20 cellular contexts compared by ENCODE assay signal in genomic region chr1:12165342-12165741, GRCh38. TPM values are rescaled to one million over a fixed set of nuclear protein-coding genes. Genes with fewer than 3 reads are reported as not detected.
DNase-seq lines count a peak whose midpoint lies in the region; ATAC-seq, FAIRE-seq and TF ChIP-seq lines count a peak whose summit lies in the region.
"Had no signal": no experiment of that assay in that cellular context is flagged by ENCODE, and none has a peak within 500 bp of the region (broad histone marks: within the 10 kb centered on the region; RNA-seq: fewer than 3 reads in every experiment).

No MANE protein-coding gene starts in this region.

- H2BK5ac ChIP-seq in mesenchymal stem cell (ENCODE audit: low read depth, low read length, poor library complexity, severe bottlenecking) (no peak overlapping the region), H9 (ENCODE audit: insufficient read length, low read length) (no peak overlapping the region)

- H3T11ph ChIP-seq in H9 (ENCODE audit: low read length): no peak overlapping the region

- no peak overlapping the region for H3K4me3 ChIP-seq in CD4-positive, CD25-positive, alpha-beta regulatory T cell (ENCODE audit: low read depth, low read length)
- no peak overlapping the region for H3K4me3 ChIP-seq in mesenchymal stem cell (ENCODE audit: insufficient read depth in 1 of 2, low read depth in 1 of 2, low read length in 2 of 2)
- H3K4me3 ChIP-seq: GM23338, SJSA1 had no signal

- H2AFZ ChIP-seq in mesenchymal stem cell (ENCODE audit: low read depth, low read length) (no peak overlapping the region), H9 (ENCODE audit: low read length) (no peak overlapping the region)
- H2AFZ ChIP-seq: GM23338 had no signal

- H3K4me2 ChIP-seq in mesenchymal stem cell (ENCODE audit: low read length, poor library complexity, severe bottlenecking) (no peak overlapping the region), H9 (ENCODE audit: insufficient read depth, insufficient read length, low read length) (no peak overlapping the region)
- H3K4me2 ChIP-seq: GM23338 had no signal

- no peak overlapping the region for H4K8ac ChIP-seq in mesenchymal stem cell (ENCODE audit: low read length)
- H4K8ac ChIP-seq in H9 (replicated peaks; ENCODE audit: insufficient read length, low read depth, low read length): no peak overlapping the region

- peak overlapping the region in 1 of 2 experiments; percentile 23 for H3K14ac ChIP-seq in mesenchymal stem cell (ENCODE audit: low read length in 2 of 2)
- no peak overlapping the region for H3K14ac ChIP-seq in H9 (ENCODE audit: insufficient read depth, low read length)

- H3K79me1 ChIP-seq in mesenchymal stem cell (replicated peaks; ENCODE audit: low read length, poor library complexity, severe bottlenecking): no peaks in the 10 kb centered on the region
- no peaks in the 10 kb centered on the region for H3K79me1 ChIP-seq in H9 (ENCODE audit: insufficient read depth, low read depth, low read length, poor library complexity, severe bottlenecking)

- H2BK120ac ChIP-seq in mesenchymal stem cell (ENCODE audit: low read depth, low read length) (peak overlapping the region; percentile 24), H9 (ENCODE audit: low read depth, low read length, poor library complexity, severe bottlenecking) (no peak overlapping the region)

- TF ChIP-seq CTCF in GM13976 (IDR thresholded peaks at IDR 0.05; ENCODE audit: borderline replicate concordance, control extremely low read depth, extremely low read depth, insufficient read depth, missing control alignments) (no peak), H9 (conservative IDR thresholded peaks at IDR 0.05) (no peak)

- no peak overlapping the region for H3K4ac ChIP-seq in mesenchymal stem cell (ENCODE audit: low read depth in 1 of 2, low read length in 2 of 2)
- H3K4ac ChIP-seq in H9 (ENCODE audit: low read depth, low read length): no peak overlapping the region

- H3K23ac ChIP-seq in mesenchymal stem cell (ENCODE audit: low read length in 2 of 2) (no peak overlapping the region), H9 (ENCODE audit: insufficient read length, low read depth, low read length) (no peak overlapping the region)

- H4K91ac ChIP-seq in mesenchymal stem cell (ENCODE audit: low read length) (no peak overlapping the region), H9 (ENCODE audit: insufficient read length, low read depth, low read length) (no peak overlapping the region)

- H3K4me3 Mint-ChIP-seq in CD4-positive, CD25-positive, alpha-beta regulatory T cell: peak overlapping the region in 3 of 4 donors; percentile 36 to 87 (median 39)
- peak overlapping the region; percentile 84 for H3K4me3 Mint-ChIP-seq in activated T-helper 1 cell treated with anti-CD3 and anti-CD28 coated beads, Interleukin-12 subunit alpha, Interleukin-12 subunit beta, Interleukin-2, Interleukin-4 antibody, amounts not matched to agents 30 ng/mL and 10 ng/mL and 1 ng/mL, durations not matched to agents 14 hours and 24 hours and 36 hours
- H3K4me3 Mint-ChIP-seq in H9: no peak overlapping the region

- H4K5ac ChIP-seq in H9 (ENCODE audit: insufficient read length, low read depth, low read length): no peak overlapping the region

- peaks cover 23% of the 10 kb centered on the region for H3K36me3 Mint-ChIP-seq in CD4-positive, CD25-positive, alpha-beta regulatory T cell
- H3K36me3 Mint-ChIP-seq in activated T-helper 1 cell treated with anti-CD3 and anti-CD28 coated beads, Interleukin-12 subunit alpha, Interleukin-12 subunit beta, Interleukin-2, Interleukin-4 antibody, amounts not matched to agents 30 ng/mL and 10 ng/mL and 1 ng/mL, durations not matched to agents 14 hours and 24 hours and 36 hours (ENCODE audit: low read depth): peaks cover 22% of the 10 kb centered on the region
- no peaks in the 10 kb centered on the region; a peak in 1 of 7 replicates for H3K36me3 Mint-ChIP-seq in H9 (ENCODE audit: insufficient read depth in 1 of 3, low read depth in 3 of 3)

- H3K9me3 Mint-ChIP-seq in CD4-positive, CD25-positive, alpha-beta regulatory T cell: no peaks in the 10 kb centered on the region
- H3K9me3 Mint-ChIP-seq in activated T-helper 1 cell treated with anti-CD3 and anti-CD28 coated beads, Interleukin-12 subunit alpha, Interleukin-12 subunit beta, Interleukin-2, Interleukin-4 antibody, amounts not matched to agents 30 ng/mL and 10 ng/mL and 1 ng/mL, durations not matched to agents 14 hours and 24 hours and 36 hours: no peaks in the 10 kb centered on the region
- no peaks in the 10 kb centered on the region; a peak in 1 of 5 replicates for H3K9me3 Mint-ChIP-seq in H9
- H3K9me3 Mint-ChIP-seq: GM23338 had no signal

- H3K79me2 ChIP-seq in H9 (ENCODE audit: insufficient read depth, low read length): no peaks in the 10 kb centered on the region

- no peak overlapping the region for H2BK20ac ChIP-seq in H9 (ENCODE audit: low read depth, low read length, poor library complexity, severe bottlenecking)

- H3K9me3 ChIP-seq in CD4-positive, CD25-positive, alpha-beta regulatory T cell (ENCODE audit: control insufficient read depth in 2 of 2, low read length in 2 of 2): no peaks in the 10 kb centered on the region
- H3K9me3 ChIP-seq in mesenchymal stem cell (ENCODE audit: control insufficient read depth, low read length) (no peaks in the 10 kb centered on the region), H9 (ENCODE audit: control insufficient read depth, low read depth, low read length) (no peaks in the 10 kb centered on the region)
- H3K9me3 ChIP-seq: SJSA1 had no signal

- H2BK12ac ChIP-seq in mesenchymal stem cell (ENCODE audit: low read length in 2 of 2) (peak overlapping the region; percentile 87 to 90), H9 (ENCODE audit: insufficient read length, low read depth, low read length) (no peak overlapping the region)

- no peak overlapping the region for H2AK5ac ChIP-seq in mesenchymal stem cell (ENCODE audit: low read length, severe bottlenecking)
- no peak overlapping the region for H2AK5ac ChIP-seq in H9 (ENCODE audit: insufficient read length, low read length)

- peak overlapping the region; percentile 97 for H3K27ac ChIP-seq in CD4-positive, CD25-positive, alpha-beta regulatory T cell (ENCODE audit: insufficient read depth, low read length, poor library complexity, severe bottlenecking)
- H3K27ac ChIP-seq in mesenchymal stem cell (ENCODE audit: low read length, poor library complexity, severe bottlenecking): no peak overlapping the region
- no peak overlapping the region for H3K27ac ChIP-seq in H9 (ENCODE audit: insufficient read length, low read depth, low read length)
- H3K27ac ChIP-seq: SJSA1 had no signal

- no peak for ATAC-seq in CD4-positive, CD25-positive, alpha-beta regulatory T cell (ENCODE audit: low read depth in 2 of 2)
- ATAC-seq: GM23338, Right ventricle myocardium inferior had no signal

- H3K56ac ChIP-seq in H9 (ENCODE audit: insufficient read length, low read depth, low read length): no peak overlapping the region

- DNase-seq in CD4-positive, CD25-positive, alpha-beta regulatory T cell: peak in 1 of 3 donors; percentile 1
- no peak for DNase-seq in activated T-helper 1 cell treated with anti-CD3 and anti-CD28 coated beads, Interleukin-12 subunit alpha, Interleukin-12 subunit beta, Interleukin-2, Interleukin-4 antibody, amounts not matched to agents 30 ng/mL and 10 ng/mL and 1 ng/mL, durations not matched to agents 14 hours and 24 hours and 36 hours (ENCODE audit: low spot score)
- DNase-seq in mesenchymal stem cell: peak; percentile 36
- no peak for DNase-seq in GM13976 (ENCODE audit: low spot score)
- DNase-seq in H9: no peak
- DNase-seq in activated CD8-positive, alpha-beta memory T cell treated with anti-CD3 and anti-CD28 coated beads, Interleukin-2, amount 50 U/mL, for 48 hours: no peak
- no peak for DNase-seq in GM19239 (ENCODE audit: insufficient read length, low spot score)
- DNase-seq: DMS53, HCEC 1CT, Karpas-422, MV-4-11, NCI-H1694, NCI-H2081, NCI-H2171, NCI-H526 treated with DMSO at 0.1 percent for 48 hours, OCI-M1 had no signal

- no peak for FAIRE-seq in GM19239 (lab: Jason Lieb, UNC)
- FAIRE-seq: D721Med had no signal

- H3K4me1 ChIP-seq in CD4-positive, CD25-positive, alpha-beta regulatory T cell (ENCODE audit: control insufficient read depth, insufficient read depth, low read length, poor library complexity, severe bottlenecking): peaks cover 83% of the 10 kb centered on the region
- peaks cover 31% of the 10 kb centered on the region for H3K4me1 ChIP-seq in mesenchymal stem cell (ENCODE audit: control insufficient read depth, insufficient read depth, low read depth, low read length)
- H3K4me1 ChIP-seq in H9 (ENCODE audit: insufficient read depth, low read length): no peaks in the 10 kb centered on the region

- H4K20me1 ChIP-seq in H9 (ENCODE audit: control insufficient read depth, insufficient read depth, insufficient read length): no peaks in the 10 kb centered on the region

- in situ Hi-C loops in GM13976 (cut with MboI; ENCODE audit: low sequenced_read_pairs, unreplicated experiment): no loop called here

- peak overlapping the region; percentile 37 for H2BK15ac ChIP-seq in mesenchymal stem cell (ENCODE audit: low read depth, poor library complexity, severe bottlenecking)
- H2BK15ac ChIP-seq in H9 (ENCODE audit: low read depth, low read length): no peak overlapping the region

- H3K23me2 ChIP-seq in H9 (ENCODE audit: insufficient read length, low read depth, low read length, poor library complexity, severe bottlenecking): peaks cover 3% of the 10 kb centered on the region

- peak overlapping the region in 1 of 2 experiments; percentile 46 for H3K18ac ChIP-seq in mesenchymal stem cell (ENCODE audit: low read depth in 1 of 2, low read length in 2 of 2)
- no peak overlapping the region for H3K18ac ChIP-seq in H9 (ENCODE audit: insufficient read length, low read depth, low read length)

- peak overlapping the region in 1 of 3 donors; percentile 95 for H3K27ac Mint-ChIP-seq in CD4-positive, CD25-positive, alpha-beta regulatory T cell
- H3K27ac Mint-ChIP-seq in activated T-helper 1 cell treated with anti-CD3 and anti-CD28 coated beads, Interleukin-12 subunit alpha, Interleukin-12 subunit beta, Interleukin-2, Interleukin-4 antibody, amounts not matched to agents 30 ng/mL and 10 ng/mL and 1 ng/mL, durations not matched to agents 14 hours and 24 hours and 36 hours: no peak overlapping the region
- no peak overlapping the region for H3K27ac Mint-ChIP-seq in H9
- H3K27ac Mint-ChIP-seq: GM23338 had no signal

- H3K27me3 ChIP-seq in CD4-positive, CD25-positive, alpha-beta regulatory T cell (ENCODE audit: control insufficient read depth, insufficient read depth, low read length): no peaks in the 10 kb centered on the region
- peaks cover 0 to 3% of the 10 kb centered on the region in 2 experiments for H3K27me3 ChIP-seq in mesenchymal stem cell (ENCODE audit: control insufficient read depth in 1 of 2, insufficient read depth in 1 of 2, low read length in 2 of 2)
- H3K27me3 ChIP-seq in H9 (ENCODE audit: insufficient read depth, low read length): no peaks in the 10 kb centered on the region; the same call in 1 of the 2 replicates

- H3K9ac ChIP-seq in mesenchymal stem cell (ENCODE audit: low read length) (no peak overlapping the region), H9 (ENCODE audit: extremely low read depth, insufficient read length, low read length) (no peak overlapping the region)

- H3K27me3 Mint-ChIP-seq in CD4-positive, CD25-positive, alpha-beta regulatory T cell: no peaks in the 10 kb centered on the region
- no peaks in the 10 kb centered on the region for H3K27me3 Mint-ChIP-seq in activated T-helper 1 cell treated with anti-CD3 and anti-CD28 coated beads, Interleukin-12 subunit alpha, Interleukin-12 subunit beta, Interleukin-2, Interleukin-4 antibody, amounts not matched to agents 30 ng/mL and 10 ng/mL and 1 ng/mL, durations not matched to agents 14 hours and 24 hours and 36 hours (ENCODE audit: insufficient read depth)
- H3K27me3 Mint-ChIP-seq in H9 (ENCODE audit: low read depth): peaks cover 48% of the 10 kb centered on the region

- WGBS in mesenchymal stem cell: 94% methylated on average over 4 of the region's 4 CpGs
- no CpG with 5 or more reads among the region's 4 CpGs for WGBS in H9 (ENCODE audit: extremely low coverage, insufficient read length, low lambda C conversion rate)

- peaks cover 12 to 85% (median 52%) of the 10 kb centered on the region in 4 donors for H3K4me1 Mint-ChIP-seq in CD4-positive, CD25-positive, alpha-beta regulatory T cell
- H3K4me1 Mint-ChIP-seq in activated T-helper 1 cell treated with anti-CD3 and anti-CD28 coated beads, Interleukin-12 subunit alpha, Interleukin-12 subunit beta, Interleukin-2, Interleukin-4 antibody, amounts not matched to agents 30 ng/mL and 10 ng/mL and 1 ng/mL, durations not matched to agents 14 hours and 24 hours and 36 hours (ENCODE audit: low read depth): peaks cover 83% of the 10 kb centered on the region
- peaks cover 12 to 20% of the 10 kb centered on the region in 2 experiments for H3K4me1 Mint-ChIP-seq in H9

- intact Hi-C loops in activated T-helper 1 cell treated with anti-CD3 and anti-CD28 coated beads, Interleukin-12 subunit alpha, Interleukin-12 subunit beta, Interleukin-2, Interleukin-4 antibody, amounts not matched to agents 30 ng/mL and 10 ng/mL and 1 ng/mL, durations not matched to agents 14 hours and 24 hours and 36 hours (cut with micrococcal nuclease): loop anchor here (10.0 kb wide), 2 partner anchors 349 to 361 kb away; partner anchors contain the start of genes CLCN6 and MTHFR

- H3K36me3 ChIP-seq in CD4-positive, CD25-positive, alpha-beta regulatory T cell (ENCODE audit: control insufficient read depth, insufficient read depth, low read length): peaks cover 6% of the 10 kb centered on the region
- H3K36me3 ChIP-seq in mesenchymal stem cell (ENCODE audit: control insufficient read depth in 1 of 2, insufficient read depth in 2 of 2, low read depth in 1 of 2, low read length in 2 of 2): no peaks in the 10 kb centered on the region
- H3K36me3 ChIP-seq: SJSA1 had no signal

RNA-seq across cellular contexts. Expression of gene TNFRSF1B, which starts 1.4 kb away (rescaled TPM):
- total RNA-seq in CD4-positive, CD25-positive, alpha-beta regulatory T cell: 252 TPM
- 100 to 1,000 TPM; 347 to 450 (median 421) TPM for polyA plus RNA-seq in CD4-positive, CD25-positive, alpha-beta regulatory T cell
- 211 and 213 TPM in 2 replicates for total RNA-seq in activated T-helper 1 cell treated with anti-CD3 and anti-CD28 coated beads, Interleukin-12 subunit alpha, Interleukin-12 subunit beta, Interleukin-2, Interleukin-4 antibody, amounts not matched to agents 30 ng/mL and 10 ng/mL and 1 ng/mL, durations not matched to agents 14 hours and 24 hours and 36 hours
- 35.0 TPM for polyA plus RNA-seq in mesenchymal stem cell (2013, experiment 1 of 2)
- polyA plus RNA-seq in mesenchymal stem cell (2013, experiment 2 of 2): 35.2 TPM
- total RNA-seq in H9 (2021): 0.57 and 0.68 TPM in 2 replicates

Comparison
In these comparisons a context has a peak if more than half of its experiments do, and no peak if none do; other contexts are left out.
1. H3K4me3 Mint-ChIP-seq: peak in CD4-positive, CD25-positive, alpha-beta regulatory T cell (3 of 4) and activated T-helper 1 cell treated with anti-CD3 and anti-CD28 coated beads, Interleukin-12 subunit alpha, Interleukin-12 subunit beta, Interleukin-2, Interleukin-4 antibody, amounts not matched to agents 30 ng/mL and 10 ng/mL and 1 ng/mL, durations not matched to agents 14 hours and 24 hours and 36 hours (single experiment); none in H9 (0 of 2).
2. RNA of gene TNFRSF1B, which starts 1.4 kb away (total RNA-seq): 252 TPM in CD4-positive, CD25-positive, alpha-beta regulatory T cell (single experiment) and 211 to 213 TPM in activated T-helper 1 cell treated with anti-CD3 and anti-CD28 coated beads, Interleukin-12 subunit alpha, Interleukin-12 subunit beta, Interleukin-2, Interleukin-4 antibody, amounts not matched to agents 30 ng/mL and 10 ng/mL and 1 ng/mL, durations not matched to agents 14 hours and 24 hours and 36 hours; 0.57 to 0.68 TPM in H9; every median in the first group is over 100 times any median in the second.